8 cellular contexts compared by ENCODE assay signal in the genomic region with DNA sequence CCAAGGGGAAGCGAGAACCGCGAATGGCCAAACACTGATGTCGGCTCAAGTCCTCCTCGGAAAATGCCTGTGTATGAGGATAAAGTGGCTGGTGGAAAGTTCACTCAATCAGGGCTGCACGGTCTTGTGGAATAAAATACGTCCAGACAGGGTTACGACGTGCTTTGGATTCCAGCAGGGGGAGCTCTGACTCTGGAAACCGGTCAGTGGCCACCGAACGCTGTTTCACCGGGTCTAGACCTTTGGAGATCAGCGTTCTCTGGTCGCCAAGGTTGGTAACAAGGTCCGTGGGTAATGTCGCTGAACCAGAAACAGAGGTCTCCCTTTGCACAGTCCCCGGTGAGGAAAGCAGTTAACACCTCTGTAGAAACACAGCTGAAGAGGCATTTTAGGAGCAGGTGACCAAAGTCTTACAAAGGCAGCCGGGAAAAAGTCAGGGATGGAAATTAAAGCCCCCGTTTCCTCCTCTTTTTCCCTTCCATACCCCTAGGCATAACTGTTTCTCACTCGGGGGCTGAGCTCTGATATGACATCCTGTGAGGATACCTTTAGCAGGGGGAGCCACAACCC. TPM values are rescaled to one million over a fixed set of nuclear protein-coding genes. Genes with fewer than 3 reads are reported as not detected.
DNase-seq lines count a peak whose midpoint lies in the region; ATAC-seq, FAIRE-seq and TF ChIP-seq lines count a peak whose summit lies in the region.

No MANE protein-coding gene starts in this region.

- H3K36me3 Mint-ChIP-seq in activated B cell treated with CpG ODN at 0.5 μM for 24 hours (ENCODE audit: low read depth): no peaks in the 10 kb centered on the region

- H3K36me3 ChIP-seq in kidney (ENCODE audit: control insufficient read depth in 1 of 2, insufficient read depth in 2 of 2, low read length in 2 of 2): no peaks in the 10 kb centered on the region

- TF ChIP-seq CTCF in activated B cell treated with CpG ODN at 0.5 μM for 24 hours (IDR thresholded peaks at IDR 0.05) (no peak), kidney (IDR thresholded peaks at IDR 0.05; ENCODE audit: borderline replicate concordance, extremely low read depth, insufficient read depth) (peak; percentile 87)

- CTCF ChIA-PET in activated B cell treated with CpG ODN at 0.5 μM for 24 hours (lab: Charles Lee): interaction anchor here (0.8 to 6.7 kb wide), 13 partner anchors 10 to 1860 kb away, joined by 3 to 109 read pairs (median 5); no protein-coding TSS in a partner anchor

- intact Hi-C loops in activated B cell treated with CpG ODN at 0.5 μM for 24 hours (cut with micrococcal nuclease) (loop anchor here (1.0 to 10.0 kb wide), 8 partner anchors 480 to 1152 kb away; no protein-coding TSS in a partner anchor), kidney (cut with DNase I) (no loop called here)

- DNase-seq in ELR (ENCODE audit: low read depth): peak; percentile 87
- DNase-seq in NCI-H2227 (lab: John Stamatoyannopoulos, UW; ENCODE audit: unreplicated experiment): peak; percentile 93
- peak; percentile 48 for DNase-seq in activated B cell treated with CpG ODN at 0.5 μM for 24 hours
- peak; percentile 58 for DNase-seq in central memory CD4-positive, alpha-beta T cell
- DNase-seq in kidney: peak; percentile 82
- peak; percentile 49 to 66 for DNase-seq in stimulated activated CD4-positive, alpha-beta T cell treated with anti-CD3 and anti-CD28 coated beads, Interleukin-1b, Interleukin-23, amount 100 ng/mL, for 4 hours (ENCODE audit: low read depth in 2 of 2)

- peak; percentile 62 for FAIRE-seq in kidney (lab: Jason Lieb, UNC)

- peaks cover 4% of the 10 kb centered on the region for H3K4me1 Mint-ChIP-seq in activated B cell treated with CpG ODN at 0.5 μM for 24 hours

- no peak overlapping the region for H3K4me3 Mint-ChIP-seq in activated B cell treated with CpG ODN at 0.5 μM for 24 hours

- no peak overlapping the region for H3K9ac ChIP-seq in kidney (ENCODE audit: low read length in 2 of 2)

- peak overlapping the region; percentile 22 to 32 for H3K4me3 ChIP-seq in kidney (ENCODE audit: low read length in 2 of 2)

- H3K9me3 Mint-ChIP-seq in activated B cell treated with CpG ODN at 0.5 μM for 24 hours: no peaks in the 10 kb centered on the region

- peaks cover 0 to 6% of the 10 kb centered on the region in 2 donors for H3K4me1 ChIP-seq in kidney (ENCODE audit: control insufficient read depth in 1 of 2, insufficient read depth in 1 of 2, low read depth in 1 of 2, low read length in 2 of 2)

- no peaks in the 10 kb centered on the region for H3K9me3 ChIP-seq in kidney (ENCODE audit: control insufficient read depth in 1 of 2, low read length in 2 of 2)

- POLR2A ChIA-PET in activated B cell treated with CpG ODN at 0.5 μM for 24 hours (lab: Charles Lee): interaction anchor here (0.6 to 1.0 kb wide), 2 partner anchors 917 to 932 kb away, joined by 3 to 5 read pairs; no protein-coding TSS in a partner anchor

- no peak overlapping the region for H3K27ac Mint-ChIP-seq in activated B cell treated with CpG ODN at 0.5 μM for 24 hours

- ATAC-seq in HG02885 (IDR thresholded peaks at IDR 0.05; ENCODE audit: poor library complexity, unreplicated experiment) (peak; percentile 78), activated B cell treated with CpG ODN at 0.5 μM for 24 hours (ENCODE audit: low read depth) (peak; percentile 79), GM21515 (IDR thresholded peaks at IDR 0.05; ENCODE audit: unreplicated experiment) (no peak)

- no peak overlapping the region for H3K27ac ChIP-seq in kidney (ENCODE audit: low read depth in 2 of 2, low read length in 2 of 2)

- peaks cover 47% of the 10 kb centered on the region for H3K27me3 Mint-ChIP-seq in activated B cell treated with CpG ODN at 0.5 μM for 24 hours

RNA-seq across cellular contexts. Expression of a gene that starts 47.8 kb away (rescaled TPM):
- total RNA-seq in activated B cell treated with CpG ODN at 0.5 μM for 24 hours: 4.9 and 6.3 TPM in 2 replicates
- 2.0 TPM for total RNA-seq in kidney
- 0.34 TPM for polyA plus RNA-seq in kidney (ENCODE audit: insufficient read depth, low read depth, low replicate concordance)
